Comparison of ENCODE assay signal across 14 cellular contexts in the genomic region with DNA sequence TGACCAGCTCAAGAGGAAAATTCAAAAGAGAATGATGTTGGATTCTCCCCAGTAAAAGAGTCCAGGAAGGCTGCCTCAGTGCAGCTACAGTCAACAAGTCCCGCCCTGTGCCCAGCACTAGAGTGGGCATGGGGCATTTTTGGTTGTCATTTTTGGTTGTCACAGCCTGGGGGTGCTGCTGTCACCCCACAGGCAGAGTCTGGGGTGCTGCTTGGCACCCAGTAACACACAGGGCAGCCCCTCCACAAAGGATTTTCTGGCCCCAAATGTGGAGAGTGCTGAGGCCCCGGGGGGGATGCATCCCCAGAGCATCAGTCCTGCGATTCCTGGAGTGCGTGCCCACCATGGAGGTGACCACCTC. TPM values are rescaled to one million over a fixed set of nuclear protein-coding genes. Genes with fewer than 3 reads are reported as not detected.
"Had no signal": no experiment of that assay in that cellular context is flagged by ENCODE, and none has a peak within 500 bp of the region (broad histone marks: within the 10 kb centered on the region; RNA-seq: fewer than 3 reads in every experiment).

No MANE protein-coding gene starts in this region.

- H3K4me1 Mint-ChIP-seq: activated CD4-positive, alpha-beta T cell treated with anti-CD3 and anti-CD28 coated beads, Interleukin-2, amount 10 ng/mL, durations not matched to agents 7 days and 5 days had no signal

- H3K4me3 Mint-ChIP-seq: activated B cell treated with CpG ODN at 0.5 μM for 24 hours; activated CD4-positive, alpha-beta T cell treated with anti-CD3 and anti-CD28 coated beads, Interleukin-2, amount 10 ng/mL, durations not matched to agents 7 days and 5 days; activated naive CD8-positive, alpha-beta T cell; immature natural killer cell; natural killer cell treated with Interleukin-12 subunit alpha and Interleukin-12 subunit beta and Interleukin-15 and Interleukin-18, amount 100 ng/mL, for 72 hours; stimulated activated naive CD8-positive, alpha-beta T cell treated with anti-CD3 and anti-CD28 coated beads, Interleukin-15, Interleukin-2, amounts not matched to agents 100 ng/mL and 50 ng/mL, for 24 hours had no signal

- ATAC-seq: esophagus mucosa; left cardiac atrium; natural killer cell treated with Interleukin-12 subunit alpha and Interleukin-12 subunit beta and Interleukin-15 and Interleukin-18, amount 100 ng/mL, for 72 hours; upper lobe of right lung had no signal

- DNase-seq: activated B cell treated with CpG ODN at 0.5 μM for 24 hours; activated CD4-positive, alpha-beta T cell treated with anti-CD3 and anti-CD28 coated beads, Interleukin-2, amount 10 ng/mL, durations not matched to agents 7 days and 5 days; activated effector memory CD4-positive, alpha-beta T cell treated with Interleukin-2 at 50 U/mL for 16 hours; activated T-cell treated with anti-CD3 and anti-CD28 coated beads, Interleukin-2, amount 50 U/mL, for 1 hour; immature natural killer cell; left cardiac atrium; stimulated activated CD4-positive, alpha-beta T cell treated with anti-CD3 and anti-CD28 coated beads, Interleukin-12 subunit alpha, Interleukin-12 subunit beta, amount 100 ng/mL, for 4 hours; testis had no signal

- H3K9me3 Mint-ChIP-seq: activated B cell treated with CpG ODN at 0.5 μM for 24 hours; immature natural killer cell; natural killer cell treated with Interleukin-12 subunit alpha and Interleukin-12 subunit beta and Interleukin-15 and Interleukin-18, amount 100 ng/mL, for 72 hours; stimulated activated naive CD8-positive, alpha-beta T cell treated with anti-CD3 and anti-CD28 coated beads, Interleukin-15, Interleukin-2, amounts not matched to agents 100 ng/mL and 50 ng/mL, for 24 hours had no signal

- H3K27ac ChIP-seq: dorsolateral prefrontal cortex, testis, upper lobe of right lung had no signal

- H3K9me3 ChIP-seq: testis, upper lobe of right lung had no signal

- H3K36me3 Mint-ChIP-seq: activated naive CD8-positive, alpha-beta T cell; immature natural killer cell; natural killer cell treated with Interleukin-12 subunit alpha and Interleukin-12 subunit beta and Interleukin-15 and Interleukin-18, amount 100 ng/mL, for 72 hours had no signal

- H3K4me1 ChIP-seq: testis, upper lobe of right lung had no signal

- H3K36me3 ChIP-seq: upper lobe of right lung had no signal

- H3K27ac Mint-ChIP-seq: activated B cell treated with CpG ODN at 0.5 μM for 24 hours; activated CD4-positive, alpha-beta T cell treated with anti-CD3 and anti-CD28 coated beads, Interleukin-2, amount 10 ng/mL, durations not matched to agents 7 days and 5 days; activated naive CD8-positive, alpha-beta T cell; immature natural killer cell; natural killer cell treated with Interleukin-12 subunit alpha and Interleukin-12 subunit beta and Interleukin-15 and Interleukin-18, amount 100 ng/mL, for 72 hours; stimulated activated naive CD8-positive, alpha-beta T cell treated with anti-CD3 and anti-CD28 coated beads, Interleukin-15, Interleukin-2, amounts not matched to agents 100 ng/mL and 50 ng/mL, for 24 hours had no signal

- H3K4me3 ChIP-seq: dorsolateral prefrontal cortex, testis, upper lobe of right lung had no signal

- H3K27me3 ChIP-seq: testis, upper lobe of right lung had no signal

RNA-seq across cellular contexts. Expression of gene TMEM255B, which starts 28.2 kb away (rescaled TPM):
- polyA plus RNA-seq: immature natural killer cell had no signal
